ENCODE assay signal across 12 cellular contexts in the genomic region with DNA sequence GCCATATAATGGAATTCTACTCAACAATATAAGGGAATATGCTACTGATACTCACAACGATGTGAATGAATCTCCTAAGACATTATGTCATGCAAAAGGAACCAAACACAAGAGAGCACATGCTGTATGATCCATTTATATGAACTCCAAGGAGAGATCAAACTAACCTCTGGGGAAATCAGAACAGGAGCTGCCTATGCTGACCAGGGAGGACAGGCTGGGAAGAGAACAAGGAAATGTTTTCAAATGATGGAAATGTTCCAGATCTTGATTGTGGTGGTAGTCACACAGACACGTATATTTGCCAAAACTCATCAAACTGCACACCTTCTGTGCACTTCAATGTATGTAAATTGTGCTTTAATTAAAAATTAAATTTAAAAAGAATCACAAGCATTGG.
DNase-seq lines count a peak whose midpoint lies in the region; ATAC-seq and TF ChIP-seq lines count a peak whose summit lies in the region.
"Had no signal": no experiment of that assay in that cellular context is flagged by ENCODE, and none has a peak within 500 bp of the region (broad histone marks: within the 10 kb centered on the region; RNA-seq: fewer than 3 reads in every experiment).

No MANE protein-coding gene starts in this region.

- H3K27ac Mint-ChIP-seq in T-cell = no peak overlapping the region
- H3K27ac Mint-ChIP-seq: CD14-positive monocyte; CD4-positive, alpha-beta memory T cell had no signal

- TF ChIP-seq CTCF in LNCaP clone FGC (IDR thresholded peaks at IDR 0.05; ENCODE audit: control insufficient read depth, extremely low read depth, insufficient read depth) = no peak

- no peak for DNase-seq in left ventricle myocardium superior
- DNase-seq in left cardiac atrium = no peak
- peak; percentile 45 for DNase-seq in LNCaP clone FGC (ENCODE audit: low read depth)
- DNase-seq in left colon = no peak
- DNase-seq in T-cell = no peak
- DNase-seq in kidney tubule cell (ENCODE audit: low spot score) = no peak
- DNase-seq: AML-193; CD4-positive, alpha-beta memory T cell; COR-L47; GM23248 had no signal

- CTCF ChIA-PET in T-cell (lab: Charles Lee) = interaction anchor here in 1 of 2 donors (0.6 kb wide), 1 partner anchor 86 kb away, joined by 7 read pairs; no protein-coding TSS in a partner anchor

- POLR2A ChIA-PET in T-cell (lab: Charles Lee) = no interaction called here

- ATAC-seq in left ventricle myocardium superior (peak; percentile 16), left cardiac atrium (no peak), left colon (peak; percentile 61), T-cell (replicated peaks in 1 of 4) (no peak)

- H3K9me3 Mint-ChIP-seq in T-cell = no peaks in the 10 kb centered on the region
- H3K9me3 Mint-ChIP-seq: CD4-positive, alpha-beta memory T cell had no signal

- no peak overlapping the region for H3K4me3 Mint-ChIP-seq in T-cell
- H3K4me3 Mint-ChIP-seq: CD14-positive monocyte; CD4-positive, alpha-beta memory T cell had no signal

- H3K4me1 Mint-ChIP-seq in T-cell = no peaks in the 10 kb centered on the region

- H3K4me3 ChIP-seq in LNCaP clone FGC (ENCODE audit: low read depth, low read length) = no peak overlapping the region
- H3K4me3 ChIP-seq: GM23248, HAP-1 had no signal

- peaks cover 0 to 7% of the 10 kb centered on the region in 2 donors for H3K27me3 Mint-ChIP-seq in T-cell
- H3K27me3 Mint-ChIP-seq: CD4-positive, alpha-beta memory T cell had no signal

- intact Hi-C loops in left ventricle myocardium superior (cut with micrococcal nuclease) = no loop called here
- intact Hi-C loops in left cardiac atrium (cut with DNase I) = no loop called here
- intact Hi-C loops in left colon (cut with DNase I, micrococcal nuclease) = no loop called here

- H3K36me3 Mint-ChIP-seq in T-cell = no peaks in the 10 kb centered on the region
- H3K36me3 Mint-ChIP-seq: CD14-positive monocyte; CD4-positive, alpha-beta memory T cell had no signal

Comparison
In these comparisons a context has a peak if more than half of its experiments do, and no peak if none do; other contexts are left out.
1. ATAC-seq: peak in left ventricle myocardium superior (single experiment) and left colon (single experiment); none in left cardiac atrium (0 of 2) and T-cell (0 of 4).